8 cellular contexts compared by ENCODE assay signal in genomic region chr15:75348034-75348562, GRCh38. TPM values are rescaled to one million over a fixed set of nuclear protein-coding genes. Genes with fewer than 3 reads are reported as not detected.
DNase-seq lines count a peak whose midpoint lies in the region; ATAC-seq and TF ChIP-seq lines count a peak whose summit lies in the region.

No MANE protein-coding gene starts in this region.

- in situ Hi-C loops in gastrocnemius medialis (cut with MboI; ENCODE audit: low sequenced_read_pairs in 4 of 4) = no loop called here

- intact Hi-C loops in activated B cell treated with CpG ODN at 0.5 μM for 24 hours (cut with micrococcal nuclease) (loop anchor here (5.0 kb wide), 3 partner anchors 104 to 561 kb away; partner anchors contain the start of genes IMP3 and SIN3A), left cardiac atrium (cut with DNase I) (no loop called here), gastrocnemius medialis (cut with DNase I; ENCODE audit: low total_unique reads) (loop anchor here (1.0 kb wide), 1 partner anchor 13 kb away; no protein-coding TSS in a partner anchor)

- no peak for TF ChIP-seq CTCF in GM20000 (IDR thresholded peaks at IDR 0.05; ENCODE audit: extremely low read depth, missing control alignments)
- no peak for TF ChIP-seq CTCF in activated B cell treated with CpG ODN at 0.5 μM for 24 hours (IDR thresholded peaks at IDR 0.05)
- no peak for TF ChIP-seq CTCF in gastrocnemius medialis (IDR thresholded peaks at IDR 0.05 in 4 of 5, conservative IDR thresholded peaks at IDR 0.05 in 1 of 5)

- H3K9me3 Mint-ChIP-seq in activated B cell treated with CpG ODN at 0.5 μM for 24 hours = peaks cover 7% of the 10 kb centered on the region

- peak overlapping the region; percentile 86 for H3K4me3 Mint-ChIP-seq in activated B cell treated with CpG ODN at 0.5 μM for 24 hours

- H3K27me3 ChIP-seq in gastrocnemius medialis = no peaks in the 10 kb centered on the region

- POLR2A ChIA-PET in activated B cell treated with CpG ODN at 0.5 μM for 24 hours (lab: Charles Lee) = interaction anchor here (0.6 to 3.5 kb wide), 6 partner anchors 12 to 474 kb away, joined by 3 to 52 read pairs (median 6); partner anchors contain the start of genes COMMD4, MAN2C1 and SIN3A

- ATAC-seq in activated B cell treated with CpG ODN at 0.5 μM for 24 hours (ENCODE audit: low read depth) (no peak), left cardiac atrium (peak; percentile 50 to 51), gastrocnemius medialis (peak; percentile 8 to 42), HG03097 (IDR thresholded peaks at IDR 0.05; ENCODE audit: low FRiP score, unreplicated experiment) (no peak), GM21825 (IDR thresholded peaks at IDR 0.05; ENCODE audit: unreplicated experiment) (no peak), GM21360 (IDR thresholded peaks at IDR 0.05; ENCODE audit: unreplicated experiment) (no peak)

- DNase-seq in GM20000 (ENCODE audit: low spot score) (peak; percentile 60), activated B cell treated with CpG ODN at 0.5 μM for 24 hours (no peak), left cardiac atrium (peak; percentile 44), gastrocnemius medialis (no peak), NCI-H510A treated with DMSO at 0.1 percent for 48 hours (lab: John Stamatoyannopoulos, UW) (no peak)

- no peaks in the 10 kb centered on the region for H3K36me3 ChIP-seq in gastrocnemius medialis

- peaks cover 1% of the 10 kb centered on the region for H3K27me3 Mint-ChIP-seq in activated B cell treated with CpG ODN at 0.5 μM for 24 hours

- CTCF ChIA-PET in activated B cell treated with CpG ODN at 0.5 μM for 24 hours (lab: Charles Lee) = interaction anchor here (3.0 kb wide), 1 partner anchor 19 kb away, joined by 11 read pairs; the partner anchor contains the start of gene MAN2C1

- no peak for TF ChIP-seq POLR2A in gastrocnemius medialis (IDR thresholded peaks at IDR 0.05)

- H3K36me3 Mint-ChIP-seq in activated B cell treated with CpG ODN at 0.5 μM for 24 hours (ENCODE audit: low read depth) = peaks cover 11% of the 10 kb centered on the region

- peak overlapping the region; percentile 73 to 95 (median 92) for H3K4me3 ChIP-seq in gastrocnemius medialis

- H3K27ac Mint-ChIP-seq in activated B cell treated with CpG ODN at 0.5 μM for 24 hours = peak overlapping the region; percentile 85

- no peaks in the 10 kb centered on the region for H3K9me3 ChIP-seq in gastrocnemius medialis

- H3K27ac ChIP-seq in gastrocnemius medialis = peak overlapping the region; percentile 60 to 85 (median 78)

- H3K4me1 Mint-ChIP-seq in activated B cell treated with CpG ODN at 0.5 μM for 24 hours = peaks cover 46% of the 10 kb centered on the region

- peaks cover 7 to 14% of the 10 kb centered on the region in 2 donors for H3K4me1 ChIP-seq in gastrocnemius medialis

RNA-seq across cellular contexts. Expression of gene NEIL1, which starts 1.3 kb away (rescaled TPM):
- total RNA-seq in activated B cell treated with CpG ODN at 0.5 μM for 24 hours = 25.5 and 35.8 TPM in 2 replicates
- total RNA-seq in left cardiac atrium = 10 to 100 TPM in 1 of 2 donors, 1 to 10 TPM in 1; 9.5 to 12.1 TPM
- 10 to 100 TPM in 1 of 4 donors, 1 to 10 TPM in 3; 3.9 to 11.1 (median 5.1) TPM for total RNA-seq in gastrocnemius medialis

RNA-seq across cellular contexts. Expression of gene COMMD4, which starts 12.2 kb away (rescaled TPM):
- 51.8 and 54.7 TPM in 2 replicates for total RNA-seq in activated B cell treated with CpG ODN at 0.5 μM for 24 hours
- total RNA-seq in left cardiac atrium = 10 to 100 TPM; 31.9 to 35.5 TPM
- 10 to 100 TPM; 17.9 to 37.5 (median 28.2) TPM for total RNA-seq in gastrocnemius medialis

RNA-seq across cellular contexts. Expression of gene MAN2C1, which starts 20.3 kb away (rescaled TPM):
- total RNA-seq in activated B cell treated with CpG ODN at 0.5 μM for 24 hours = 187 and 213 TPM in 2 replicates
- 100 to 1,000 TPM; 102 to 148 TPM for total RNA-seq in left cardiac atrium
- 100 to 1,000 TPM in 1 of 4 donors, 10 to 100 TPM in 3; 38.9 to 116 (median 62.8) TPM for total RNA-seq in gastrocnemius medialis

Comparison
In these comparisons a context has a peak if more than half of its experiments do, and no peak if none do; other contexts are left out.
1. DNase-seq: peak in GM20000 (single experiment) and left cardiac atrium (single experiment); none in activated B cell treated with CpG ODN at 0.5 μM for 24 hours (single experiment), gastrocnemius medialis (0 of 2) and NCI-H510A treated with DMSO at 0.1 percent for 48 hours (single experiment).
2. ATAC-seq: peak in left cardiac atrium (2 of 2) and gastrocnemius medialis (2 of 2); none in activated B cell treated with CpG ODN at 0.5 μM for 24 hours (single experiment), HG03097 (single experiment), GM21825 (single experiment) and GM21360 (single experiment).
3. intact Hi-C loops: an anchor here in activated B cell treated with CpG ODN at 0.5 μM for 24 hours (5.0 kb wide) and gastrocnemius medialis (1.0 kb wide); none called in left cardiac atrium.